In genomic region chr14:99645545-99646505, GRCh38 we compare ENCODE assay signal across 13 cellular contexts. TPM values are rescaled to one million over a fixed set of nuclear protein-coding genes. Genes with fewer than 3 reads are reported as not detected.
DNase-seq lines count a peak whose midpoint lies in the region; ATAC-seq, FAIRE-seq and TF ChIP-seq lines count a peak whose summit lies in the region.
"Had no signal": no experiment of that assay in that cellular context is flagged by ENCODE, and none has a peak within 500 bp of the region (broad histone marks: within the 10 kb centered on the region; RNA-seq: fewer than 3 reads in every experiment).

No MANE protein-coding gene starts in this region.

- peak overlapping the region in 9 of 10 donors; percentile 34 to 82 (median 65) for H3K27ac ChIP-seq in heart right ventricle
- no peak overlapping the region for H3K27ac ChIP-seq in small intestine (ENCODE audit: low read depth in 1 of 2, low read length in 1 of 2)

- H3K36me3 Mint-ChIP-seq in WTC11 (no peaks in the 10 kb centered on the region), progenitor cell of endocrine pancreas (ENCODE audit: insufficient read depth) (no peaks in the 10 kb centered on the region)

- CTCF ChIA-PET in BJ (lab: Yijun Ruan, JAX), result interaction anchor here (0.8 kb wide), 1 partner anchor 30 kb away, joined by 4 read pairs; no protein-coding TSS in a partner anchor
- CTCF ChIA-PET in WTC11 (lab: Charles Lee), result interaction anchor here (0.8 kb wide), 1 partner anchor 70 kb away, joined by 3 read pairs; no protein-coding TSS in a partner anchor

- no peaks in the 10 kb centered on the region for H3K36me3 ChIP-seq in BJ (ENCODE audit: control insufficient read depth, insufficient read depth, low read length)
- H3K36me3 ChIP-seq in heart right ventricle, result no peaks in the 10 kb centered on the region
- H3K36me3 ChIP-seq in small intestine (ENCODE audit: control insufficient read depth in 2 of 2, insufficient read depth in 2 of 2, low read length in 2 of 2), result no peaks in the 10 kb centered on the region

- H3K27me3 Mint-ChIP-seq in WTC11 (ENCODE audit: low read depth) (peaks cover 39% of the 10 kb centered on the region), progenitor cell of endocrine pancreas (peaks cover 40% of the 10 kb centered on the region)

- no peaks in the 10 kb centered on the region for H3K9me3 ChIP-seq in heart right ventricle
- no peaks in the 10 kb centered on the region for H3K9me3 ChIP-seq in small intestine (ENCODE audit: control insufficient read depth, low read depth)

- H3K27ac Mint-ChIP-seq in WTC11 (no peak overlapping the region), progenitor cell of endocrine pancreas (no peak overlapping the region)

- TF ChIP-seq CTCF in BJ (IDR thresholded peaks at IDR 0.05; ENCODE audit: insufficient read depth, low read depth, low read length) (no peak), WTC11 (IDR thresholded peaks at IDR 0.05) (no peak), heart right ventricle (IDR thresholded peaks at IDR 0.05) (no peak), progenitor cell of endocrine pancreas (IDR thresholded peaks at IDR 0.05; ENCODE audit: unreplicated experiment) (no peak)

- POLR2A ChIA-PET in BJ (lab: Charles Lee), result no interaction called here
- POLR2A ChIA-PET in WTC11 (lab: Charles Lee), result no interaction called here

- H3K9me3 Mint-ChIP-seq in WTC11 (no peaks in the 10 kb centered on the region), progenitor cell of endocrine pancreas (ENCODE audit: low read depth) (no peaks in the 10 kb centered on the region)

- H3K27me3 ChIP-seq in BJ (ENCODE audit: control insufficient read depth, insufficient read depth, low read length), result no peaks in the 10 kb centered on the region
- peaks cover 0 to 21% (median 0%) of the 10 kb centered on the region in 7 donors for H3K27me3 ChIP-seq in heart right ventricle
- peaks cover 0 to 5% of the 10 kb centered on the region in 2 donors for H3K27me3 ChIP-seq in small intestine (ENCODE audit: control insufficient read depth in 2 of 2, insufficient read depth in 2 of 2, low read length in 2 of 2)

- no peak for FAIRE-seq in small intestine (lab: Jason Lieb, UNC)
- FAIRE-seq: islet of Langerhans had no signal

- peaks cover 0 to 17% (median 5%) of the 10 kb centered on the region in 9 donors for H3K4me1 ChIP-seq in heart right ventricle
- H3K4me1 ChIP-seq in small intestine (ENCODE audit: control insufficient read depth in 2 of 2, insufficient read depth in 1 of 2, low read depth in 1 of 2, low read length in 1 of 2), result no peaks in the 10 kb centered on the region

- H3K4me3 Mint-ChIP-seq in WTC11, result peak overlapping the region; percentile 59
- peak overlapping the region; percentile 59 for H3K4me3 Mint-ChIP-seq in progenitor cell of endocrine pancreas (ENCODE audit: low read depth)

- WGBS in heart right ventricle, 2 donors, result 50 to 56% methylated on average over 32 of the region's 32 CpGs
- 41 to 46% (median 41%) methylated on average over 23 to 32 of the region's 32 CpGs for WGBS in small intestine, 3 donors

- H3K4me1 Mint-ChIP-seq in WTC11 (peaks cover 5% of the 10 kb centered on the region), progenitor cell of endocrine pancreas (ENCODE audit: low read depth) (peaks cover 4% of the 10 kb centered on the region)

- peak overlapping the region; percentile 33 for H3K4me3 ChIP-seq in BJ (ENCODE audit: low read depth, low read length)
- H3K4me3 ChIP-seq in heart right ventricle, result peak overlapping the region; percentile 41 to 69 (median 53)
- peak overlapping the region in 1 of 2 donors; percentile 37 for H3K4me3 ChIP-seq in small intestine (ENCODE audit: low read depth in 1 of 2, low read length in 2 of 2)

- intact Hi-C loops in heart right ventricle (cut with DNase I), result no loop called here

- DNase-seq in BJ (ENCODE audit: low read depth) (no peak), WTC11 (ENCODE audit: low spot score) (no peak), heart right ventricle (peak in 1 of 2 donors; percentile 23), progenitor cell of endocrine pancreas (ENCODE audit: low spot score, unreplicated experiment) (no peak), small intestine (no peak), EL (no peak)
- no peak for DNase-seq in central memory CD4-positive, alpha-beta T cell
- DNase-seq: cerebellar nuclear complex, DMS 273 treated with DMSO at 0.1 percent for 48 hours, NCI-H2029 treated with DMSO at 0.1 percent for 48 hours, SHP77 treated with DMSO at 0.1 percent for 48 hours had no signal

- 0 out of 2 replicates have a peak, but pooled peaks have one; percentile 5 for ATAC-seq in WTC11
- peak in 3 of 8 donors; percentile 2 to 11 (median 4) for ATAC-seq in heart right ventricle
- ATAC-seq in GM21576 (IDR thresholded peaks at IDR 0.05; ENCODE audit: unreplicated experiment), result no peak

TF ChIP-seq in WTC11, 78 proteins besides CTCF, POLR2A, EP300 and RAD21:
- 0 out of 2 replicates have a peak, but pooled peaks have one; percentile 19 for TF ChIP-seq SMAD3 (CRISPR knock-in tag; IDR thresholded peaks at IDR 0.05; ENCODE audit: borderline replicate concordance)
- TF ChIP-seq ZNF396 (CRISPR knock-in tag; IDR thresholded peaks at IDR 0.05; ENCODE audit: borderline replicate concordance), result no peak

RNA-seq across cellular contexts. Expression of gene HHIPL1, which starts 0.9 kb away (rescaled TPM):
- polyA plus RNA-seq in BJ (2011; rRNA removed) (1.7 and 2.5 TPM in 2 replicates), heart right ventricle (under 1 TPM; 0.55 to 0.59 TPM), small intestine (under 1 TPM in 2 of 3 donors, not detected in 1; under 0.01 to 0.69 TPM)
- 1.7 TPM in 2 replicates for polyA minus RNA-seq in BJ (2011; rRNA and poly(A)+ RNA removed)
- total RNA-seq in WTC11 (2021) (1.2 to 2.0 TPM (median 1.5 TPM) in 3 replicates), heart right ventricle (1 to 10 TPM in 6 of 10 donors, under 1 TPM in 4; 0.81 to 2.2 (median 1.4) TPM), progenitor cell of endocrine pancreas (0.65 and 0.73 TPM in 2 replicates)

RNA-seq across cellular contexts. Expression of gene CYP46A1, which starts 38.3 kb away (rescaled TPM):
- polyA plus RNA-seq in BJ (2011; rRNA removed) (0.06 and 0.09 TPM in 2 replicates), heart right ventricle (1 to 10 TPM; 1.5 to 2.3 TPM), small intestine (under 1 TPM in 1 of 3 donors, not detected in 2; 0.64 TPM)
- polyA minus RNA-seq in BJ (2011; rRNA and poly(A)+ RNA removed), result 0.31 TPM in 1 of 2 replicates, not detected in the other
- total RNA-seq in WTC11 (2021) (0.57 to 0.77 TPM (median 0.73 TPM) in 3 replicates), heart right ventricle (1 to 10 TPM; 2.0 to 6.1 (median 3.9) TPM), progenitor cell of endocrine pancreas (2.9 and 3.9 TPM in 2 replicates)

RNA-seq across cellular contexts. Expression of gene CCDC85C, which starts 41.8 kb away (rescaled TPM):
- polyA plus RNA-seq in BJ (2011; rRNA removed), result 8.6 and 11.8 TPM in 2 replicates
- 10.8 and 13.2 TPM in 2 replicates for polyA minus RNA-seq in BJ (2011; rRNA and poly(A)+ RNA removed)
- total RNA-seq in WTC11 (2021), result 28.7 to 35.8 TPM (median 30.4 TPM) in 3 replicates
- total RNA-seq in heart right ventricle, result 10 to 100 TPM; 28.7 to 50.2 (median 32.1) TPM
- polyA plus RNA-seq in heart right ventricle, result 10 to 100 TPM in 1 of 2 donors, 1 to 10 TPM in 1; 9.0 to 23.8 TPM
- total RNA-seq in progenitor cell of endocrine pancreas, result 43.6 and 44.9 TPM in 2 replicates
- polyA plus RNA-seq in small intestine, result 10 to 100 TPM; 17.6 to 42.3 (median 26.8) TPM

Comparison
In these comparisons a context has a peak if more than half of its experiments do, and no peak if none do; other contexts are left out.
1. H3K27ac ChIP-seq: peak in heart right ventricle (9 of 10); none in small intestine (0 of 2).